ENCODE assay signal across 18 cellular contexts in the genomic region with DNA sequence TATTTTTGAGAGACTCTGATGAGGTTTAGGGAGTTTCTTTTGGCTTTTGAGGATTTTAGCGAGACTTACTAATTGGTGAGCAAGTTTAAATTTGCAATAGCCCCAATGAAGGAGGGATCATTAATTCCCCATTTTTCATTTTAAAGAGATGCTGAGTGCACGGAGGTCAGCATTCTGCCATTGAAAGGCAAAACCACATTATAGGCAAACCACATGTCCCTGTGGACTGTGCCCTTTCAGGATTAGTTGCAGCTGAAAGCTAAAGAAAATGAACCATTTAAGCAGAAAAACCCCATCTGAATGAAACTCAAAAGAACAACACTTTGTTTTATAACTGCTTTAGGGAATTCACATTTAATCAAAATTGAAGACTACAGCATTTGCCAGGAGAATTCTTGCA.
"Had no signal": no experiment of that assay in that cellular context is flagged by ENCODE, and none has a peak within 500 bp of the region (broad histone marks: within the 10 kb centered on the region; RNA-seq: fewer than 3 reads in every experiment).

No MANE protein-coding gene starts in this region.

- ATAC-seq: activated CD8-positive, alpha-beta T cell treated with anti-CD3 and anti-CD28 coated beads for 36 hours; foreskin keratinocyte; left colon; lower lobe of right lung; naive thymus-derived CD8-positive, alpha-beta T cell; stimulated activated memory B cell treated with anti-CD40 and anti-IgM and Interleukin-4, amounts not matched to agents 10 μg/mL and 1 μg/mL and 100 μg/mL, for 72 hours had no signal

- FAIRE-seq: colon had no signal

- H3K79me2 ChIP-seq: hepatocyte had no signal

- H3K36me3 ChIP-seq: lower lobe of right lung, neutrophil, spleen had no signal

- H3K9me3 ChIP-seq: lower lobe of right lung, neutrophil had no signal

- H2AFZ ChIP-seq: hepatocyte had no signal

- H3K4me3 ChIP-seq: dorsolateral prefrontal cortex, hepatocyte, lower lobe of right lung, spleen, tibial artery had no signal

- H3K4me2 ChIP-seq: hepatocyte had no signal

- DNase-seq: activated CD4-positive, alpha-beta T cell treated with anti-CD3 and anti-CD28 coated beads, Interleukin-2, amount 10 ng/mL, durations not matched to agents 24 days and 14 days; activated CD8-positive, alpha-beta T cell treated with anti-CD3 and anti-CD28 coated beads for 36 hours; activated naive CD4-positive, alpha-beta T cell treated with anti-CD3 and anti-CD28 coated beads for 36 hours; activated T-cell treated with anti-CD3 and anti-CD28 coated beads, Interleukin-2, amount 50 U/mL, for 1 hour; central memory CD4-positive, alpha-beta T cell; dorsolateral prefrontal cortex; foreskin keratinocyte; left colon; lower lobe of right lung; naive thymus-derived CD8-positive, alpha-beta T cell; spleen; stimulated activated CD4-positive, alpha-beta T cell treated with anti-CD3 and anti-CD28 coated beads, Interleukin-4, amount 100 ng/mL, for 4 hours; substantia nigra; tibial artery had no signal

- H3K4me1 ChIP-seq: foreskin keratinocyte, lower lobe of right lung, spleen, tibial artery had no signal

- H3K27me3 ChIP-seq: dorsolateral prefrontal cortex, foreskin keratinocyte, hepatocyte, neutrophil, spleen, tibial artery had no signal

- H3K27ac ChIP-seq: dorsolateral prefrontal cortex, foreskin keratinocyte, hepatocyte, lower lobe of right lung, neutrophil, spleen, tibial artery had no signal
